Comparison of ENCODE assay signal across 8 cellular contexts in the genomic region with DNA sequence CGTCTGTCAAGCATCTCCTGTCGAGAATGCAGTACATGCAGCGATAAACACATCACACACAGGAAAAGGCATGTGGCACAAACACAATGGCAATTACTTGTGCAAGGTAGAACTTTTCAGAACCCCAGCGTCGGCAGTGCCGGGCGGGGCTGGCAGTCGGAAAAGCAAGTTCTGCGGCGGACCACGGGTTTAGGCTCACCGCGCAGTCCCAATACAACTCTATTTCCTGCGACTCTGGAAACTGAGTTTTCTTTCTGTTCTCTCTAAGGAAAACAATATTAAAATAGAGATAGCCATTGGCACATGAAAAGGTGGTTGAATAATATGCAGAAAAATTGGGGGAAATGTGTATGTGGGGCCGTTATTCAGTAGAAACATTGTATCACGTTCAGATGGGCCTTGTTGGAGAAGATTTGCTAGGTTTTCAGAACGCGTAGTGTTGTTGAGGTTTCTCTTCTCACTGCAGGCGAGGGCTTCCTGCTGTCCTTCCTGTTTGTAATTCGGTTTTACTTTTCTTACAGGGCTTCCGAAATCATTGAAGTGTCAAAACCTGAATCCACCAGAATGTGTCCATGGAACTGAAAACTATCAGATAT.
DNase-seq lines count a peak whose midpoint lies in the region; ATAC-seq and TF ChIP-seq lines count a peak whose summit lies in the region.

No MANE protein-coding gene starts in this region.

- no peak overlapping the region for H3K27ac Mint-ChIP-seq in activated CD4-positive, alpha-beta T cell treated with anti-CD3 and anti-CD28 coated beads, Interleukin-2, amount 10 ng/mL, durations not matched to agents 24 days and 14 days

- in situ Hi-C loops in Panc1 (cut with HindIII; ENCODE audit: low pct_unique_long_range_greater_than_20kb, low sequenced_read_pairs), result no loop called here

- H3K36me3 ChIP-seq in Panc1 (ENCODE audit: control insufficient read depth, insufficient read depth, low read length) (no peaks in the 10 kb centered on the region), heart left ventricle (no peaks in the 10 kb centered on the region), subcutaneous abdominal adipose tissue (ENCODE audit: control insufficient read depth in 5 of 5, insufficient read depth in 5 of 5, low read length in 5 of 5) (no peaks in the 10 kb centered on the region)

- WGBS in heart left ventricle, 4 donors, result 69 to 76% (median 73%) methylated on average over 21 of the region's 21 CpGs

- H3K4me3 ChIP-seq in Panc1 (ENCODE audit: low read depth in 2 of 2, low read length in 2 of 2) (no peak overlapping the region), heart left ventricle (peak overlapping the region in 9 of 12 donors; percentile 25 to 54 (median 41)), subcutaneous abdominal adipose tissue (ENCODE audit: low read depth in 1 of 5, low read length in 5 of 5) (peak overlapping the region; percentile 59 to 77 (median 67))

- intact Hi-C loops in activated CD4-positive, alpha-beta T cell treated with anti-CD3 and anti-CD28 coated beads, Interleukin-2, amount 10 ng/mL, durations not matched to agents 24 days and 14 days (cut with micrococcal nuclease), result loop anchor here (1.0 to 10.0 kb wide), 2 partner anchors 514 to 729 kb away; no protein-coding TSS in a partner anchor
- intact Hi-C loops in Panc1 (cut with micrococcal nuclease; ENCODE audit: unreplicated experiment) (loop anchor here (1.0 to 10.0 kb wide), 4 partner anchors 269 to 729 kb away; no protein-coding TSS in a partner anchor), heart left ventricle (cut with DNase I) (loop anchor here (1.0 to 10.0 kb wide), 12 partner anchors 239 to 732 kb away; no protein-coding TSS in a partner anchor)

- no peaks in the 10 kb centered on the region for H3K36me3 Mint-ChIP-seq in activated CD4-positive, alpha-beta T cell treated with anti-CD3 and anti-CD28 coated beads, Interleukin-2, amount 10 ng/mL, durations not matched to agents 24 days and 14 days (ENCODE audit: low read depth)

- TF ChIP-seq CTCF in Panc1 (IDR thresholded peaks at IDR 0.05) (no peak), heart left ventricle (IDR thresholded peaks at IDR 0.05) (no peak)

- H3K27ac ChIP-seq in Panc1 (ENCODE audit: low read length) (no peak overlapping the region), heart left ventricle (peak overlapping the region in 2 of 12 donors; percentile 12 to 68), subcutaneous abdominal adipose tissue (ENCODE audit: low read depth, low read length) (no peak overlapping the region)

- no peak for DNase-seq in activated CD4-positive, alpha-beta T cell treated with anti-CD3 and anti-CD28 coated beads, Interleukin-2, amount 10 ng/mL, durations not matched to agents 24 days and 14 days
- DNase-seq in activated CD4-positive, alpha-beta T cell treated with anti-CD3 and anti-CD28 coated beads for 4 hours, result no peak
- DNase-seq in Panc1 (ENCODE audit: low read depth, low spot score), result no peak
- DNase-seq in heart left ventricle, result no peak
- no peak for DNase-seq in stimulated activated naive CD4-positive, alpha-beta T cell treated with Interleukin-2 at 50 U/mL for 16 hours (lab: John Stamatoyannopoulos, UW)
- DNase-seq in pons (ENCODE audit: low spot score), result no peak
- no peak for DNase-seq in KG1 (lab: John Stamatoyannopoulos, UW)

- POLR2A ChIA-PET in Panc1 (lab: Charles Lee), result no interaction called here

- H3K4me1 Mint-ChIP-seq in activated CD4-positive, alpha-beta T cell treated with anti-CD3 and anti-CD28 coated beads, Interleukin-2, amount 10 ng/mL, durations not matched to agents 24 days and 14 days, result peaks cover 9% of the 10 kb centered on the region

- CTCF ChIA-PET in Panc1 (lab: Charles Lee), result no interaction called here

- peaks cover 28% of the 10 kb centered on the region for H3K27me3 ChIP-seq in Panc1 (ENCODE audit: control insufficient read depth, insufficient read depth, low read length)
- H3K27me3 ChIP-seq in heart left ventricle, result peaks cover 0 to 22% (median 4%) of the 10 kb centered on the region in 9 donors
- no peaks in the 10 kb centered on the region for H3K27me3 ChIP-seq in subcutaneous abdominal adipose tissue (ENCODE audit: control insufficient read depth in 5 of 5, insufficient read depth in 4 of 5, low read length in 5 of 5)

- H3K4me1 ChIP-seq in Panc1 (ENCODE audit: control insufficient read depth, insufficient read depth, low read length) (no peaks in the 10 kb centered on the region), heart left ventricle (peaks cover 0 to 10% (median 0%) of the 10 kb centered on the region in 12 donors), subcutaneous abdominal adipose tissue (ENCODE audit: control insufficient read depth in 5 of 5, insufficient read depth in 5 of 5, low read length in 5 of 5) (peaks cover 0 to 8% (median 4%) of the 10 kb centered on the region in 5 donors)

- ATAC-seq in Panc1 (0 out of 2 replicates have a peak, but pooled peaks have one; percentile 9), heart left ventricle (peak in 3 of 4 donors; percentile 14 to 38 (median 19))

- H3K9me3 ChIP-seq in Panc1 (ENCODE audit: control insufficient read depth, insufficient read depth, low read depth, low read length) (no peaks in the 10 kb centered on the region), heart left ventricle (no peaks in the 10 kb centered on the region), subcutaneous abdominal adipose tissue (ENCODE audit: control insufficient read depth in 5 of 5, low read length in 5 of 5) (no peaks in the 10 kb centered on the region)

- H3K9ac ChIP-seq in subcutaneous abdominal adipose tissue (ENCODE audit: low read length in 5 of 5), result peak overlapping the region in 1 of 5 donors; percentile 26

- H3K4me3 Mint-ChIP-seq in activated CD4-positive, alpha-beta T cell treated with anti-CD3 and anti-CD28 coated beads, Interleukin-2, amount 10 ng/mL, durations not matched to agents 24 days and 14 days, result peak overlapping the region; percentile 85

- no peaks in the 10 kb centered on the region for H3K9me3 Mint-ChIP-seq in activated CD4-positive, alpha-beta T cell treated with anti-CD3 and anti-CD28 coated beads, Interleukin-2, amount 10 ng/mL, durations not matched to agents 24 days and 14 days

- no peak for TF ChIP-seq POLR2A in heart left ventricle (IDR thresholded peaks at IDR 0.05)

- BruUV-seq in Panc1 (replicated peaks; lab: Mats Ljungman, UMichigan), result no TSS peak

- H3K27me3 Mint-ChIP-seq in activated CD4-positive, alpha-beta T cell treated with anti-CD3 and anti-CD28 coated beads, Interleukin-2, amount 10 ng/mL, durations not matched to agents 24 days and 14 days, result peaks cover 7% of the 10 kb centered on the region

Comparison
In these comparisons a context has a peak if more than half of its experiments do, and no peak if none do; other contexts are left out.
1. H3K4me3 ChIP-seq: peak in heart left ventricle (9 of 12) and subcutaneous abdominal adipose tissue (5 of 5); none in Panc1 (0 of 2).